1 cellular context compared by ENCODE assay signal in the genomic region with DNA sequence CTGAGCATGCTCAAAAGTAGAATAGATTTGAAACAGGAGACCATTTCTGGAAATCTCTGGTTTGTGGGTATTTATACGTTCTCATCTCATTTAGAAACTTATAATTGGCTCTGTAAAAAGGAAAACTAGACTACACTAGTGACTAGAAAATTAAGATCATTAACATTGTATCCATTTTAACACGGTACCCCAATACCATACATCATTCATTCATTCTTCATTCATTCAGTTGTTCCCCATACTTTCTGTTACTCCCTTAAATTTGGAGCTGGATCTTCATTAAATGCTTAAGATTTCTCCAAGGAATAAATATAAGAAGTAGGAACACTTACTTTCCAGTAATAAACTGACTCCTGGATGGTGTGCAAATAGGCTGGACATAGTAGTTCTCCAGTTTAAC.
TF ChIP-seq lines count a peak whose summit lies in the region.

No MANE protein-coding gene starts in this region.

TF ChIP-seq in A549, 52 proteins besides CTCF, POLR2A, EP300 and RAD21 (continued from another document):
- TF ChIP-seq KDM1A (IDR thresholded peaks at IDR 0.05; ENCODE audit: low read depth), result no peak
